ENCODE assay signal across 28 cellular contexts in genomic region chr1:158104891-158105290, GRCh38.
"Had no signal": no experiment of that assay in that cellular context is flagged by ENCODE, and none has a peak within 500 bp of the region (broad histone marks: within the 10 kb centered on the region; RNA-seq: fewer than 3 reads in every experiment).

No MANE protein-coding gene starts in this region.

- H3K4me1 Mint-ChIP-seq: stimulated activated memory B cell treated with anti-CD40 and anti-IgM and Interleukin-4, amounts not matched to agents 10 μg/mL and 1 μg/mL and 100 μg/mL, for 72 hours had no signal

- H3K36me3 Mint-ChIP-seq: activated CD8-positive, alpha-beta memory T cell treated with anti-CD3 and anti-CD28 coated beads, Interleukin-2, amount 10 ng/mL, durations not matched to agents 7 days and 5 days; activated naive CD8-positive, alpha-beta T cell; natural killer cell treated with Interleukin-12 subunit alpha and Interleukin-12 subunit beta and Interleukin-15 and Interleukin-18, amount 100 ng/mL, for 72 hours; stimulated activated memory B cell treated with anti-CD40 and anti-IgM and Interleukin-4, amounts not matched to agents 10 μg/mL and 1 μg/mL and 100 μg/mL, for 72 hours had no signal

- H3K27ac Mint-ChIP-seq: activated CD8-positive, alpha-beta memory T cell treated with anti-CD3 and anti-CD28 coated beads, Interleukin-2, amount 10 ng/mL, durations not matched to agents 7 days and 5 days; activated CD8-positive, alpha-beta T cell treated with anti-CD3 and anti-CD28 coated beads, Interleukin-2, amount 10 ng/mL, durations not matched to agents 7 days and 5 days; activated naive CD8-positive, alpha-beta T cell; activated T-cell treated with anti-CD3 and anti-CD28 coated beads, Interleukin-2, amount 50 U/mL, for 72 hours; natural killer cell treated with Interleukin-12 subunit alpha and Interleukin-12 subunit beta and Interleukin-15 and Interleukin-18, amount 100 ng/mL, for 72 hours; stimulated activated memory B cell treated with anti-CD40 and anti-IgM and Interleukin-4, amounts not matched to agents 10 μg/mL and 1 μg/mL and 100 μg/mL, for 72 hours had no signal

- DNase-seq: activated CD8-positive, alpha-beta memory T cell treated with anti-CD3 and anti-CD28 coated beads, Interleukin-2, amount 10 ng/mL, durations not matched to agents 7 days and 5 days; activated CD8-positive, alpha-beta T cell treated with anti-CD3 and anti-CD28 coated beads, Interleukin-2, amount 10 ng/mL, durations not matched to agents 7 days and 5 days; activated naive CD4-positive, alpha-beta T cell; activated T-cell treated with anti-CD3 and anti-CD28 coated beads, Interleukin-2, amount 50 U/mL, for 72 hours; adrenal gland; brain microvascular endothelial cell; dorsolateral prefrontal cortex; effector memory CD4-positive, alpha-beta T cell; islet precursor cell; mucosa of descending colon; nucleus accumbens; pancreas; psoas muscle; stimulated activated CD4-positive, alpha-beta T cell treated with anti-CD3 and anti-CD28 coated beads, Interleukin-1b, Interleukin-23, amount 100 ng/mL, for 48 hours; stimulated activated CD4-positive, alpha-beta T cell treated with anti-CD3 and anti-CD28 coated beads, Interleukin-4, amount 100 ng/mL, for 4 hours; stimulated activated CD8-positive, alpha-beta memory T cell treated with anti-CD3 and anti-CD28 coated beads, Interleukin-4, amount 100 ng/mL, for 48 hours; stomach; T-helper 2 cell; thyroid gland; upper lobe of left lung had no signal

- ATAC-seq: activated CD8-positive, alpha-beta memory T cell treated with anti-CD3 and anti-CD28 coated beads, Interleukin-2, amount 10 ng/mL, durations not matched to agents 7 days and 5 days; activated CD8-positive, alpha-beta T cell treated with anti-CD3 and anti-CD28 coated beads, Interleukin-2, amount 10 ng/mL, durations not matched to agents 7 days and 5 days; activated T-cell treated with anti-CD3 and anti-CD28 coated beads, Interleukin-2, amount 50 U/mL, for 72 hours; mucosa of descending colon; natural killer cell treated with Interleukin-12 subunit alpha and Interleukin-12 subunit beta and Interleukin-15 and Interleukin-18, amount 100 ng/mL, for 72 hours; pancreas; psoas muscle; stimulated activated memory B cell treated with anti-CD40 and anti-IgM and Interleukin-4, amounts not matched to agents 10 μg/mL and 1 μg/mL and 100 μg/mL, for 72 hours had no signal

- H3K9me3 Mint-ChIP-seq: activated T-cell treated with anti-CD3 and anti-CD28 coated beads, Interleukin-2, amount 50 U/mL, for 72 hours; natural killer cell treated with Interleukin-12 subunit alpha and Interleukin-12 subunit beta and Interleukin-15 and Interleukin-18, amount 100 ng/mL, for 72 hours had no signal

- H3K9me3 ChIP-seq: adrenal gland, ascending aorta, mucosa of descending colon, pancreas, psoas muscle, right atrium auricular region, stomach, thyroid gland, upper lobe of left lung, vagina had no signal

- H3K4me1 ChIP-seq: ascending aorta, pancreas, psoas muscle, right atrium auricular region, stomach, thyroid gland, upper lobe of left lung, vagina had no signal

- H3K27ac ChIP-seq: adrenal gland, ascending aorta, brain microvascular endothelial cell, coronary artery, dorsolateral prefrontal cortex, pancreas, psoas muscle, right atrium auricular region, stomach, thyroid gland, upper lobe of left lung, vagina had no signal

- H3K4me3 ChIP-seq: adrenal gland, ascending aorta, coronary artery, dorsolateral prefrontal cortex, mucosa of descending colon, pancreas, psoas muscle, right atrium auricular region, smooth muscle cell, stomach, thyroid gland, upper lobe of left lung, vagina had no signal

- H3K4me3 Mint-ChIP-seq: activated CD8-positive, alpha-beta memory T cell treated with anti-CD3 and anti-CD28 coated beads, Interleukin-2, amount 10 ng/mL, durations not matched to agents 7 days and 5 days; activated CD8-positive, alpha-beta T cell treated with anti-CD3 and anti-CD28 coated beads, Interleukin-2, amount 10 ng/mL, durations not matched to agents 7 days and 5 days; activated naive CD8-positive, alpha-beta T cell; activated T-cell treated with anti-CD3 and anti-CD28 coated beads, Interleukin-2, amount 50 U/mL, for 72 hours; natural killer cell treated with Interleukin-12 subunit alpha and Interleukin-12 subunit beta and Interleukin-15 and Interleukin-18, amount 100 ng/mL, for 72 hours; stimulated activated memory B cell treated with anti-CD40 and anti-IgM and Interleukin-4, amounts not matched to agents 10 μg/mL and 1 μg/mL and 100 μg/mL, for 72 hours had no signal

- H3K36me3 ChIP-seq: adrenal gland, ascending aorta, brain microvascular endothelial cell, pancreas, right atrium auricular region, stomach, thyroid gland, upper lobe of left lung, vagina had no signal

- H3K27me3 Mint-ChIP-seq: activated naive CD8-positive, alpha-beta T cell had no signal

- H3K27me3 ChIP-seq: adrenal gland, ascending aorta, brain microvascular endothelial cell, pancreas, thyroid gland, vagina had no signal
